Comparison of ENCODE assay signal across 1 cellular context in genomic region chr19:49556412-49557398, GRCh38.
TF ChIP-seq lines count a peak whose summit lies in the region.

No MANE protein-coding gene starts in this region.

TF ChIP-seq in HEK293, 187 proteins besides CTCF, POLR2A, EP300 and RAD21 (continued from another document):
- TF ChIP-seq REST (tag by site-specific recombination; IDR thresholded peaks at IDR 0.05) (no peak), ZNF350 (tag by site-specific recombination; IDR thresholded peaks at IDR 0.05) (no peak), ZNF449 (tag by site-specific recombination; IDR thresholded peaks at IDR 0.05) (0 out of 2 replicates have a peak, but pooled peaks have one; percentile 50), ZNF580 (tag by site-specific recombination; IDR thresholded peaks at IDR 0.05) (0 out of 2 replicates have a peak, but pooled peaks have one; percentile 33), BCL6B (tag by site-specific recombination; IDR thresholded peaks at IDR 0.05) (no peak), ZNF23 (tag by site-specific recombination; IDR thresholded peaks at IDR 0.05; ENCODE audit: borderline replicate concordance) (no peak), ZNF629 (tag by site-specific recombination; IDR thresholded peaks at IDR 0.05) (no peak), ZNF624 (tag by site-specific recombination; IDR thresholded peaks at IDR 0.05) (no peak), ZNF610 (tag by site-specific recombination; IDR thresholded peaks at IDR 0.05; ENCODE audit: borderline replicate concordance) (no peak)
- TF ChIP-seq, protein P1, sequence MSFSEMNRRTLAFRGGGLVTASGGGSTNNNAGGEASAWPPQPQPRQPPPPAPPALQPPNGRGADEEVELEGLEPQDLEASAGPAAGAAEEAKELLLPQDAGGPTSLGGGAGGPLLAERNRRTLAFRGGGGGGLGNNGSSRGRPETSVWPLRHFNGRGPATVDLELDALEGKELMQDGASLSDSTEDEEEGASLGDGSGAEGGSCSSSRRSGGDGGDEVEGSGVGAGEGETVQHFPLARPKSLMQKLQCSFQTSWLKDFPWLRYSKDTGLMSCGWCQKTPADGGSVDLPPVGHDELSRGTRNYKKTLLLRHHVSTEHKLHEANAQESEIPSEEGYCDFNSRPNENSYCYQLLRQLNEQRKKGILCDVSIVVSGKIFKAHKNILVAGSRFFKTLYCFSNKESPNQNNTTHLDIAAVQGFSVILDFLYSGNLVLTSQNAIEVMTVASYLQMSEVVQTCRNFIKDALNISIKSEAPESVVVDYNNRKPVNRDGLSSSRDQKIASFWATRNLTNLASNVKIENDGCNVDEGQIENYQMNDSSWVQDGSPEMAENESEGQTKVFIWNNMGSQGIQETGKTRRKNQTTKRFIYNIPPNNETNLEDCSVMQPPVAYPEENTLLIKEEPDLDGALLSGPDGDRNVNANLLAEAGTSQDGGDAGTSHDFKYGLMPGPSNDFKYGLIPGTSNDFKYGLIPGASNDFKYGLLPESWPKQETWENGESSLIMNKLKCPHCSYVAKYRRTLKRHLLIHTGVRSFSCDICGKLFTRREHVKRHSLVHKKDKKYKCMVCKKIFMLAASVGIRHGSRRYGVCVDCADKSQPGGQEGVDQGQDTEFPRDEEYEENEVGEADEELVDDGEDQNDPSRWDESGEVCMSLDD (tag by site-specific recombination; IDR thresholded peaks at IDR 0.05), result no peak
- TF ChIP-seq, protein P2, sequence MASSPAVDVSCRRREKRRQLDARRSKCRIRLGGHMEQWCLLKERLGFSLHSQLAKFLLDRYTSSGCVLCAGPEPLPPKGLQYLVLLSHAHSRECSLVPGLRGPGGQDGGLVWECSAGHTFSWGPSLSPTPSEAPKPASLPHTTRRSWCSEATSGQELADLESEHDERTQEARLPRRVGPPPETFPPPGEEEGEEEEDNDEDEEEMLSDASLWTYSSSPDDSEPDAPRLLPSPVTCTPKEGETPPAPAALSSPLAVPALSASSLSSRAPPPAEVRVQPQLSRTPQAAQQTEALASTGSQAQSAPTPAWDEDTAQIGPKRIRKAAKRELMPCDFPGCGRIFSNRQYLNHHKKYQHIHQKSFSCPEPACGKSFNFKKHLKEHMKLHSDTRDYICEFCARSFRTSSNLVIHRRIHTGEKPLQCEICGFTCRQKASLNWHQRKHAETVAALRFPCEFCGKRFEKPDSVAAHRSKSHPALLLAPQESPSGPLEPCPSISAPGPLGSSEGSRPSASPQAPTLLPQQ (tag by site-specific recombination; IDR thresholded peaks at IDR 0.05), result no peak
